Comparison of ENCODE assay signal across 1 cellular context in genomic region chr2:10372195-10372861, GRCh38.
TF ChIP-seq lines count a peak whose summit lies in the region.

No MANE protein-coding gene starts in this region.

TF ChIP-seq in GM23338, 12 proteins besides CTCF, POLR2A, EP300 and RAD21 (continued from another document):
- TF ChIP-seq ZNF462 (CRISPR knock-in tag; IDR thresholded peaks at IDR 0.05) (no peak), EZH2 (IDR thresholded peaks at IDR 0.05; ENCODE audit: low read depth, unreplicated experiment) (no peak), NANOG (IDR thresholded peaks at IDR 0.05; ENCODE audit: borderline replicate concordance) (no peak), ZNF331 (CRISPR knock-in tag; IDR thresholded peaks at IDR 0.05; ENCODE audit: low read depth) (no peak), ZNF114 (CRISPR knock-in tag; IDR thresholded peaks at IDR 0.05) (no peak), EZH2phosphoT487 (IDR thresholded peaks at IDR 0.05; ENCODE audit: unreplicated experiment) (no peak), ETS1 (IDR thresholded peaks at IDR 0.05) (no peak)
